In genomic region chr3:101036213-101036618, GRCh38 we compare ENCODE assay signal across 11 cellular contexts. TPM values are rescaled to one million over a fixed set of nuclear protein-coding genes. Genes with fewer than 3 reads are reported as not detected.
DNase-seq lines count a peak whose midpoint lies in the region; ATAC-seq, FAIRE-seq and TF ChIP-seq lines count a peak whose summit lies in the region.
"Had no signal": no experiment of that assay in that cellular context is flagged by ENCODE, and none has a peak within 500 bp of the region (broad histone marks: within the 10 kb centered on the region; RNA-seq: fewer than 3 reads in every experiment).

No MANE protein-coding gene starts in this region.

- 52 to 69% methylated on average over 1 of the region's 1 CpG for WGBS in lung, 2 donors

- H3K27ac ChIP-seq in A673 (ENCODE audit: low read depth, low read length, poor library complexity, severe bottlenecking) (peak overlapping the region; percentile 51), lung (ENCODE audit: low read depth in 1 of 2, low read length in 1 of 2) (peak overlapping the region in 1 of 2 donors; percentile 72)

- CTCF ChIA-PET in A673 (lab: Charles Lee) = no interaction called here

- no TSS peak for BruUV-seq in A673 (replicated peaks; lab: Mats Ljungman, UMichigan)

- H3K4me3 ChIP-seq in A673 (ENCODE audit: low read depth, low read length, poor library complexity, severe bottlenecking) (no peak overlapping the region), lung (no peak overlapping the region)

- H3K4me3 Mint-ChIP-seq in chondrocyte (ENCODE audit: unreplicated experiment) = no peak overlapping the region
- no peak overlapping the region for H3K4me3 Mint-ChIP-seq in stimulated activated effector memory CD8-positive, alpha-beta T cell treated with anti-CD3 and anti-CD28 coated beads, Interleukin-12 subunit alpha, Interleukin-12 subunit beta, amount 100 ng/mL, for 72 hours
- H3K4me3 Mint-ChIP-seq: CD4-positive, CD25-positive, alpha-beta regulatory T cell; T-helper 1 cell treated with Interleukin-12 subunit alpha and Interleukin-12 subunit beta and Interleukin-4 antibody, amounts not matched to agents 30 μg/mL and 1 μg/mL, for 36 hours had no signal

- peaks cover 20% of the 10 kb centered on the region for H3K9me3 Mint-ChIP-seq in chondrocyte (ENCODE audit: low read depth)
- no peaks in the 10 kb centered on the region for H3K9me3 Mint-ChIP-seq in stimulated activated effector memory CD8-positive, alpha-beta T cell treated with anti-CD3 and anti-CD28 coated beads, Interleukin-12 subunit alpha, Interleukin-12 subunit beta, amount 100 ng/mL, for 72 hours
- H3K9me3 Mint-ChIP-seq: T-helper 1 cell treated with Interleukin-12 subunit alpha and Interleukin-12 subunit beta and Interleukin-4 antibody, amounts not matched to agents 30 μg/mL and 1 μg/mL, for 36 hours had no signal

- peak; percentile 80 for ATAC-seq in lung (ENCODE audit: insufficient read depth, low FRiP score)
- ATAC-seq in HG03159 (IDR thresholded peaks at IDR 0.05; ENCODE audit: unreplicated experiment) = no peak
- no peak for ATAC-seq in GM19035 (IDR thresholded peaks at IDR 0.05; ENCODE audit: unreplicated experiment)
- ATAC-seq in stimulated activated effector memory CD8-positive, alpha-beta T cell treated with anti-CD3 and anti-CD28 coated beads, Interleukin-12 subunit alpha, Interleukin-12 subunit beta, amount 100 ng/mL, for 72 hours = no peak
- ATAC-seq in GM19324 (IDR thresholded peaks at IDR 0.05; ENCODE audit: low FRiP score, unreplicated experiment) = no peak

- H3K4me1 ChIP-seq in A673 (ENCODE audit: insufficient read depth, low read length, poor library complexity, severe bottlenecking) = peaks cover 22% of the 10 kb centered on the region
- peaks cover 0 to 5% of the 10 kb centered on the region in 2 donors for H3K4me1 ChIP-seq in lung (ENCODE audit: control insufficient read depth in 2 of 2, insufficient read depth in 2 of 2, low read length in 2 of 2)

- peak overlapping the region; percentile 88 for H3K27ac Mint-ChIP-seq in chondrocyte (ENCODE audit: unreplicated experiment)
- H3K27ac Mint-ChIP-seq in stimulated activated effector memory CD8-positive, alpha-beta T cell treated with anti-CD3 and anti-CD28 coated beads, Interleukin-12 subunit alpha, Interleukin-12 subunit beta, amount 100 ng/mL, for 72 hours = no peak overlapping the region
- H3K27ac Mint-ChIP-seq: CD4-positive, CD25-positive, alpha-beta regulatory T cell; T-helper 1 cell treated with Interleukin-12 subunit alpha and Interleukin-12 subunit beta and Interleukin-4 antibody, amounts not matched to agents 30 μg/mL and 1 μg/mL, for 36 hours had no signal

- H3K27me3 ChIP-seq in A673 (replicated peaks; ENCODE audit: insufficient read depth, low read depth, low read length, poor library complexity) (no peaks in the 10 kb centered on the region), lung (ENCODE audit: control insufficient read depth, insufficient read depth) (no peaks in the 10 kb centered on the region)

- intact Hi-C loops in A673 (cut with micrococcal nuclease; ENCODE audit: unreplicated experiment) = no loop called here

- peak; percentile 77 for DNase-seq in A673 (ENCODE audit: low spot score)
- DNase-seq in HTR-8/SVneo (ENCODE audit: insufficient read length, low spot score) = peak; percentile 67
- no peak for DNase-seq in chondrocyte (ENCODE audit: low spot score)
- DNase-seq in lung (ENCODE audit: low spot score) = peak; percentile 53
- DNase-seq in stimulated activated effector memory CD8-positive, alpha-beta T cell treated with anti-CD3 and anti-CD28 coated beads, Interleukin-12 subunit alpha, Interleukin-12 subunit beta, amount 100 ng/mL, for 72 hours (ENCODE audit: low spot score in 2 of 2) = no peak
- DNase-seq: CD4-positive, CD25-positive, alpha-beta regulatory T cell; KBM-7 had no signal

- peaks cover 6% of the 10 kb centered on the region for H3K36me3 Mint-ChIP-seq in chondrocyte (ENCODE audit: low read depth)
- no peaks in the 10 kb centered on the region for H3K36me3 Mint-ChIP-seq in stimulated activated effector memory CD8-positive, alpha-beta T cell treated with anti-CD3 and anti-CD28 coated beads, Interleukin-12 subunit alpha, Interleukin-12 subunit beta, amount 100 ng/mL, for 72 hours
- H3K36me3 Mint-ChIP-seq: CD4-positive, CD25-positive, alpha-beta regulatory T cell had no signal

- POLR2A ChIA-PET in A673 (lab: Charles Lee; ENCODE audit: low non-redundant PET) = no interaction called here

- FAIRE-seq in HTR-8/SVneo (lab: Jason Lieb, UNC) = peak; percentile 90

- peaks cover 49% of the 10 kb centered on the region for H3K4me1 Mint-ChIP-seq in chondrocyte (ENCODE audit: low read depth)
- no peaks in the 10 kb centered on the region for H3K4me1 Mint-ChIP-seq in stimulated activated effector memory CD8-positive, alpha-beta T cell treated with anti-CD3 and anti-CD28 coated beads, Interleukin-12 subunit alpha, Interleukin-12 subunit beta, amount 100 ng/mL, for 72 hours
- H3K4me1 Mint-ChIP-seq: CD4-positive, CD25-positive, alpha-beta regulatory T cell had no signal

- H3K9me3 ChIP-seq in A673 (ENCODE audit: low read depth, low read length, poor library complexity, severe bottlenecking) (no peaks in the 10 kb centered on the region), lung (ENCODE audit: control insufficient read depth in 2 of 2, insufficient read depth in 1 of 2, low read length in 1 of 2) (no peaks in the 10 kb centered on the region)

- TF ChIP-seq CTCF in A673 (conservative IDR thresholded peaks at IDR 0.05; ENCODE audit: low read depth, low read length) (no peak), chondrocyte (IDR thresholded peaks at IDR 0.05) (no peak), lung (IDR thresholded peaks at IDR 0.05; ENCODE audit: control extremely low read depth, extremely low read depth) (no peak)

- H3K36me3 ChIP-seq in A673 (ENCODE audit: insufficient read depth, low read length, poor library complexity, severe bottlenecking) = no peaks in the 10 kb centered on the region
- H3K36me3 ChIP-seq in lung (ENCODE audit: control insufficient read depth in 2 of 2, insufficient read depth in 2 of 2, low read length in 2 of 2) = no peaks in the 10 kb centered on the region

- no peaks in the 10 kb centered on the region for H3K27me3 Mint-ChIP-seq in chondrocyte (ENCODE audit: low read depth)
- H3K27me3 Mint-ChIP-seq: CD4-positive, CD25-positive, alpha-beta regulatory T cell had no signal

RNA-seq across cellular contexts. Expression of gene ABI3BP, which starts 43.0 kb away (rescaled TPM):
- total RNA-seq in A673 (2021) (4.3 and 5.2 TPM in 2 replicates), chondrocyte (8.9 to 166 TPM (median 10.2 TPM) in 3 replicates), lung (10 to 100 TPM; 86.7 to 87.5 TPM)
- polyA plus RNA-seq in lung = 10 to 100 TPM; 21.9 to 33.0 TPM
- total RNA-seq: CD4-positive, CD25-positive, alpha-beta regulatory T cell had no signal

Comparison
In these comparisons a context has a peak if more than half of its experiments do, and no peak if none do; other contexts are left out.
1. DNase-seq: peak in A673 (single experiment), HTR-8/SVneo (single experiment) and lung (single experiment); none in chondrocyte (single experiment) and stimulated activated effector memory CD8-positive, alpha-beta T cell treated with anti-CD3 and anti-CD28 coated beads, Interleukin-12 subunit alpha, Interleukin-12 subunit beta, amount 100 ng/mL, for 72 hours (0 of 2).